Comparison of ENCODE assay signal across 1 cellular context in genomic region chr18:3277643-3278213, GRCh38.
TF ChIP-seq lines count a peak whose summit lies in the region.

No MANE protein-coding gene starts in this region.

TF ChIP-seq in endothelial cell of umbilical vein, 7 proteins besides CTCF, POLR2A, EP300 and RAD21:
- peak; percentile 21 for TF ChIP-seq FOS (IDR thresholded peaks at IDR 0.05; ENCODE audit: borderline replicate concordance, insufficient read depth, low read length)
TF ChIP-seq in endothelial cell of umbilical vein: peak in this region for 1; not testable (repeated sequence) for 6.
